In genomic region chr21:42807938-42808613, GRCh38 we compare ENCODE assay signal across 22 cellular contexts.
"Had no signal": no experiment of that assay in that cellular context is flagged by ENCODE, and none has a peak within 500 bp of the region (broad histone marks: within the 10 kb centered on the region; RNA-seq: fewer than 3 reads in every experiment).

No MANE protein-coding gene starts in this region.

- H3K9me3 ChIP-seq: tibial nerve, uterus had no signal

- H3K36me3 Mint-ChIP-seq: activated naive CD4-positive, alpha-beta T cell treated with anti-CD3 and anti-CD28 coated beads, Interleukin-2, amount 10 ng/mL, durations not matched to agents 7 days and 5 days had no signal

- H3K27ac Mint-ChIP-seq: activated CD4-positive, alpha-beta T cell treated with anti-CD3 and anti-CD28 coated beads for 36 hours; activated naive CD4-positive, alpha-beta T cell treated with anti-CD3 and anti-CD28 coated beads, Interleukin-2, amount 10 ng/mL, durations not matched to agents 7 days and 5 days; activated naive CD8-positive, alpha-beta T cell treated with anti-CD3 and anti-CD28 coated beads, Interleukin-2, amount 50 U/mL, for 24 hours had no signal

- H3K36me3 ChIP-seq: brain microvascular endothelial cell, tibial nerve, uterus, WERI-Rb-1 had no signal

- H3K4me1 Mint-ChIP-seq: activated CD4-positive, alpha-beta T cell treated with anti-CD3 and anti-CD28 coated beads for 36 hours; activated naive CD4-positive, alpha-beta T cell treated with anti-CD3 and anti-CD28 coated beads, Interleukin-2, amount 10 ng/mL, durations not matched to agents 7 days and 5 days; activated naive CD8-positive, alpha-beta T cell treated with anti-CD3 and anti-CD28 coated beads, Interleukin-2, amount 50 U/mL, for 24 hours; central memory CD8-positive, alpha-beta T cell had no signal

- H3K27me3 ChIP-seq: uterus had no signal

- H3K4me3 ChIP-seq: coronary artery, tibial nerve, uterus had no signal

- DNase-seq: activated CD4-positive, alpha-beta T cell treated with anti-CD3 and anti-CD28 coated beads for 36 hours; activated CD4-positive, alpha-beta T cell treated with anti-CD3 and anti-CD28 coated beads, Interleukin-2, amount 50 U/mL, for 48 hours; activated effector memory CD4-positive, alpha-beta T cell treated with Interleukin-2 at 50 U/mL for 16 hours; activated naive CD4-positive, alpha-beta T cell treated with anti-CD3 and anti-CD28 coated beads, Interleukin-2, amount 10 ng/mL, durations not matched to agents 7 days and 5 days; activated naive CD8-positive, alpha-beta T cell treated with anti-CD3 and anti-CD28 coated beads, Interleukin-2, amount 50 U/mL, for 24 hours; activated T-cell treated with anti-CD3 and anti-CD28 coated beads, Interleukin-2, amount 50 U/mL, for 4 hours; aorta; brain microvascular endothelial cell; effector CD4-positive, alpha-beta T cell; hippocampal formation; islet precursor cell; left colon; midbrain; occipital lobe; stimulated activated CD4-positive, alpha-beta T cell treated with anti-CD3 and anti-CD28 coated beads, Interleukin-12 subunit alpha, Interleukin-12 subunit beta, amount 100 ng/mL, for 4 hours; stimulated activated CD4-positive, alpha-beta T cell treated with anti-CD3 and anti-CD28 coated beads, Interleukin-1b, Interleukin-23, amount 100 ng/mL, for 48 hours; stimulated activated naive CD8-positive, alpha-beta T cell treated with anti-CD3 and anti-CD28 coated beads, Interleukin-15, Interleukin-2, amounts not matched to agents 100 U/mL and 50 U/mL, for 24 hours; uterus; WERI-Rb-1 had no signal

- H3K27ac ChIP-seq: brain microvascular endothelial cell, coronary artery, tibial nerve, uterus, WERI-Rb-1 had no signal

- H3K27me3 Mint-ChIP-seq: activated CD4-positive, alpha-beta T cell treated with anti-CD3 and anti-CD28 coated beads for 36 hours; activated naive CD8-positive, alpha-beta T cell treated with anti-CD3 and anti-CD28 coated beads, Interleukin-2, amount 50 U/mL, for 24 hours had no signal

- H3K9me3 Mint-ChIP-seq: activated naive CD4-positive, alpha-beta T cell treated with anti-CD3 and anti-CD28 coated beads, Interleukin-2, amount 10 ng/mL, durations not matched to agents 7 days and 5 days; activated naive CD8-positive, alpha-beta T cell treated with anti-CD3 and anti-CD28 coated beads, Interleukin-2, amount 50 U/mL, for 24 hours; activated T-cell treated with anti-CD3 and anti-CD28 coated beads, Interleukin-2, amount 50 U/mL, for 4 hours; central memory CD8-positive, alpha-beta T cell had no signal

- H3K4me3 Mint-ChIP-seq: activated CD4-positive, alpha-beta T cell treated with anti-CD3 and anti-CD28 coated beads for 36 hours; activated naive CD4-positive, alpha-beta T cell treated with anti-CD3 and anti-CD28 coated beads, Interleukin-2, amount 10 ng/mL, durations not matched to agents 7 days and 5 days; activated naive CD8-positive, alpha-beta T cell treated with anti-CD3 and anti-CD28 coated beads, Interleukin-2, amount 50 U/mL, for 24 hours; activated T-cell treated with anti-CD3 and anti-CD28 coated beads, Interleukin-2, amount 50 U/mL, for 4 hours; central memory CD8-positive, alpha-beta T cell had no signal

- H3K4me1 ChIP-seq: tibial nerve, uterus had no signal
